14 cellular contexts compared by ENCODE assay signal in the genomic region with DNA sequence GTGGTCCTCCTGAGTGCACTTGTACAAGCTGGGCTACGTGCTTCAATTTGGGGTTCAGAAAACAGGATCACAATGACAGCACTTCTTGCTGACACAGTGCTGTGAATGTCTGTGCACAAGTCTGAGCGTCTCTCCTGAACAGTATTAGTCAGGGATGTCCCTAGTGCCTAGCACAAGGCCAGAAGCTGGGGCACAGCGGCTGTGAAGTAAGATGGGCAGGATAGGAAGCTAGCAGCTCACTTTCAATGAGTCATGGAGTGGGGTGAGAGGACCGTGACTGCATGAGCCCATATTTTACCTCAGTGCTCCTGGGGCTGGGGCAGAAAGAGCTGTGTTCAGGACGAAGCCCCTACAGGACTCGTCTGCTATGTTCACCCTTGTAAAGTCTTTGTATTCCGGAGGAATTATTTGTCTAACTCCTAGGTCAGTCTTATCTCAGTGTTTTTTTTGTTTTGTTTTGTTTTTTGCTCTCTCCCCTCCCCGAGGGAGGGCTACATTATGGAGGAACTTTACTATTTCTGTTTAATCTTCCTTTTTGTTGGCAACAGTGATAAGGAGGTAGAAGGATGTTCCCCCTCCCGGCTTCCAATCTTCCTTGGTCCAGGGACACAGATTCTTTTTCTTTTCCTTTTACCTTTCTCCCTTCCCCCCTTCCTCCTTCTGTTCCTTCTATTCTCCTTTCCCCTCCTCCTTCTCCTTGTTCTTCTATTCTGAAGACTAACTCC. TPM values are rescaled to one million over a fixed set of nuclear protein-coding genes. Genes with fewer than 3 reads are reported as not detected.
DNase-seq lines count a peak whose midpoint lies in the region; ATAC-seq, FAIRE-seq and TF ChIP-seq lines count a peak whose summit lies in the region.
"Had no signal": no experiment of that assay in that cellular context is flagged by ENCODE, and none has a peak within 500 bp of the region (broad histone marks: within the 10 kb centered on the region; RNA-seq: fewer than 3 reads in every experiment).

No MANE protein-coding gene starts in this region.

- ATAC-seq in SK-N-SH treated with all-trans-retinoic acid at 6 μM for 48 hours (peak; percentile 71), upper lobe of left lung (ENCODE audit: low FRiP score in 2 of 2) (peak in 1 of 2 donors; percentile 19)

- intact Hi-C loops in MCF 10A (cut with micrococcal nuclease) (no loop called here), breast epithelium (cut with DNase I; ENCODE audit: low total_unique reads) (no loop called here)

- WGBS in upper lobe of left lung, 2 donors, result 55 to 60% methylated on average over 9 of the region's 9 CpGs

- DNase-seq in MCF 10A (ENCODE audit: unreplicated experiment) (peak; percentile 90), breast epithelium (ENCODE audit: low spot score in 2 of 2) (no peak), glomerular visceral epithelial cell (ENCODE audit: extremely low spot score) (peak; percentile 72), upper lobe of left lung (peak in 1 of 2 donors; percentile 43), frontal cortex (ENCODE audit: low spot score in 2 of 2) (no peak), NCI-H128 (lab: John Stamatoyannopoulos, UW; ENCODE audit: unreplicated experiment) (no peak)
- no peak for DNase-seq in stimulated activated CD4-positive, alpha-beta T cell treated with anti-CD3 and anti-CD28 coated beads, Interleukin-1b, Interleukin-23, amount 100 ng/mL, for 48 hours
- DNase-seq: activated T-cell treated with anti-CD3 and anti-CD28 coated beads, Interleukin-2, amount 50 U/mL, for 24 hours; effector memory CD4-positive, alpha-beta T cell; NCI-H2029; stimulated activated CD4-positive, alpha-beta T cell treated with anti-CD3 and anti-CD28 coated beads, Interleukin-4, amount 100 ng/mL, for 24 hours; transverse colon had no signal

- no peaks in the 10 kb centered on the region for H3K36me3 Mint-ChIP-seq in MCF 10A (ENCODE audit: insufficient read depth, unreplicated experiment)

- H3K4me3 Mint-ChIP-seq in MCF 10A (ENCODE audit: unreplicated experiment), result peak overlapping the region; percentile 41
- H3K4me3 Mint-ChIP-seq: activated T-cell treated with anti-CD3 and anti-CD28 coated beads, Interleukin-2, amount 50 U/mL, for 24 hours had no signal

- H3K4me3 ChIP-seq in breast epithelium (no peak overlapping the region), upper lobe of left lung (no peak overlapping the region)
- H3K4me3 ChIP-seq: transverse colon had no signal

- no peaks in the 10 kb centered on the region for H3K27me3 Mint-ChIP-seq in MCF 10A (ENCODE audit: insufficient read depth, unreplicated experiment)

- peaks cover 27% of the 10 kb centered on the region for H3K4me1 Mint-ChIP-seq in MCF 10A (ENCODE audit: insufficient read depth, unreplicated experiment)

- H3K4me1 ChIP-seq in breast epithelium, result peaks cover 0 to 5% of the 10 kb centered on the region in 2 donors
- H3K4me1 ChIP-seq in upper lobe of left lung, result peaks cover 36 to 59% (median 54%) of the 10 kb centered on the region in 4 donors

- FAIRE-seq in frontal cortex (lab: Jason Lieb, UNC), result no peak

- H3K27ac Mint-ChIP-seq in MCF 10A (ENCODE audit: low read depth, unreplicated experiment), result peak overlapping the region; percentile 83
- H3K27ac Mint-ChIP-seq: activated T-cell treated with anti-CD3 and anti-CD28 coated beads, Interleukin-2, amount 50 U/mL, for 24 hours had no signal

- H3K36me3 ChIP-seq in breast epithelium (no peaks in the 10 kb centered on the region), upper lobe of left lung (no peaks in the 10 kb centered on the region)
- H3K36me3 ChIP-seq: transverse colon had no signal

- POLR2A ChIA-PET in MCF 10A (lab: Yijun Ruan, JAX), result interaction anchor here (0.6 to 4.5 kb wide), 12 partner anchors 11 to 749 kb away, joined by 3 to 54 read pairs (median 6); a partner anchor contains a TSS

- CTCF ChIA-PET in MCF 10A (lab: Yijun Ruan, JAX), result interaction anchor here (0.5 to 1.2 kb wide), 10 partner anchors 13 to 478 kb away, joined by 3 to 6 read pairs (median 3); a partner anchor contains a TSS

- H3K27ac ChIP-seq in breast epithelium (peak overlapping the region in 1 of 2 donors; percentile 10), upper lobe of left lung (peak overlapping the region; percentile 23 to 89 (median 59))

- TF ChIP-seq CTCF in MCF 10A (IDR thresholded peaks at IDR 0.05; ENCODE audit: unreplicated experiment), result no peak
- TF ChIP-seq CTCF in breast epithelium (IDR thresholded peaks at IDR 0.05), result no peak
- no peak for TF ChIP-seq CTCF in upper lobe of left lung (IDR thresholded peaks at IDR 0.05)

- no peak for TF ChIP-seq EP300 in upper lobe of left lung (IDR thresholded peaks at IDR 0.05)

- no peaks in the 10 kb centered on the region for H3K27me3 ChIP-seq in breast epithelium
- H3K27me3 ChIP-seq in upper lobe of left lung, result no peaks in the 10 kb centered on the region
- H3K27me3 ChIP-seq: transverse colon had no signal

- TF ChIP-seq POLR2A in breast epithelium (IDR thresholded peaks at IDR 0.05) (no peak), upper lobe of left lung (IDR thresholded peaks at IDR 0.05) (no peak)

- H3K9me3 ChIP-seq in breast epithelium (no peaks in the 10 kb centered on the region), upper lobe of left lung (no peaks in the 10 kb centered on the region)
- H3K9me3 ChIP-seq: transverse colon had no signal

- BruUV-seq in MCF 10A (replicated peaks; lab: Mats Ljungman, UMichigan), result TSS peak; percentile 47

- H3K9me3 Mint-ChIP-seq in MCF 10A (ENCODE audit: unreplicated experiment), result no peaks in the 10 kb centered on the region
- H3K9me3 Mint-ChIP-seq: activated T-cell treated with anti-CD3 and anti-CD28 coated beads, Interleukin-2, amount 50 U/mL, for 24 hours had no signal

TF ChIP-seq in SK-N-SH treated with all-trans-retinoic acid at 6 μM for 48 hours, 23 proteins besides CTCF, POLR2A, EP300 and RAD21:
- TF ChIP-seq ZNF565 (CRISPR knock-in tag; conservative IDR thresholded peaks at IDR 0.05; ENCODE audit: low read depth), result no peak
- TF ChIP-seq, protein P1, sequence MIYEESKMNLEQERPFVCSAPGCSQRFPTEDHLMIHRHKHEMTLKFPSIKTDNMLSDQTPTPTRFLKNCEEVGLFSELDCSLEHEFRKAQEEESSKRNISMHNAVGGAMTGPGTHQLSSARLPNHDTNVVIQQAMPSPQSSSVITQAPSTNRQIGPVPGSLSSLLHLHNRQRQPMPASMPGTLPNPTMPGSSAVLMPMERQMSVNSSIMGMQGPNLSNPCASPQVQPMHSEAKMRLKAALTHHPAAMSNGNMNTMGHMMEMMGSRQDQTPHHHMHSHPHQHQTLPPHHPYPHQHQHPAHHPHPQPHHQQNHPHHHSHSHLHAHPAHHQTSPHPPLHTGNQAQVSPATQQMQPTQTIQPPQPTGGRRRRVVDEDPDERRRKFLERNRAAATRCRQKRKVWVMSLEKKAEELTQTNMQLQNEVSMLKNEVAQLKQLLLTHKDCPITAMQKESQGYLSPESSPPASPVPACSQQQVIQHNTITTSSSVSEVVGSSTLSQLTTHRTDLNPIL (CRISPR knock-in tag; IDR thresholded peaks at IDR 0.05; ENCODE audit: low read depth), result no peak
- TF ChIP-seq BACH2 (CRISPR knock-in tag; IDR thresholded peaks at IDR 0.05; ENCODE audit: borderline replicate concordance), result no peak
- no peak for TF ChIP-seq CSDC2 (CRISPR knock-in tag; IDR thresholded peaks at IDR 0.05)
- TF ChIP-seq ZFP3 (CRISPR knock-in tag; IDR thresholded peaks at IDR 0.05), result no peak
- TF ChIP-seq ISL1 (CRISPR knock-in tag; IDR thresholded peaks at IDR 0.05), result no peak

RNA-seq across cellular contexts. Expression of a gene that starts 2.8 kb away (rescaled TPM):
- total RNA-seq in MCF 10A (2022) (not detected in 2 replicates), breast epithelium (10 to 100 TPM in 2 of 3 donors, 1 to 10 TPM in 1; 8.3 to 17.1 (median 11.1) TPM), upper lobe of left lung (100 to 1,000 TPM in 1 of 6 donors, 10 to 100 TPM in 5; 12.8 to 185 (median 18.1) TPM), frontal cortex (4.5 TPM)
- total RNA-seq: T-helper 1 cell treated with Interleukin-12 subunit alpha and Interleukin-12 subunit beta and Interleukin-4 antibody, amounts not matched to agents 30 ng/mL and 1 ng/mL, for 36 hours had no signal

RNA-seq across cellular contexts. Expression of a gene that starts 27.0 kb away (rescaled TPM):
- total RNA-seq in MCF 10A (2022), result 7.3 and 8.1 TPM in 2 replicates
- total RNA-seq in breast epithelium, result 10 to 100 TPM in 1 of 3 donors, 1 to 10 TPM in 2; 3.6 to 10.9 (median 7.6) TPM
- total RNA-seq in upper lobe of left lung, result 10 to 100 TPM; 15.0 to 44.6 (median 23.5) TPM
- 1.6 TPM for total RNA-seq in frontal cortex
- total RNA-seq: T-helper 1 cell treated with Interleukin-12 subunit alpha and Interleukin-12 subunit beta and Interleukin-4 antibody, amounts not matched to agents 30 ng/mL and 1 ng/mL, for 36 hours had no signal

Comparison
In these comparisons a context has a peak if more than half of its experiments do, and no peak if none do; other contexts are left out.
1. DNase-seq: peak in MCF 10A (single experiment) and glomerular visceral epithelial cell (single experiment); none in breast epithelium (0 of 2), stimulated activated CD4-positive, alpha-beta T cell treated with anti-CD3 and anti-CD28 coated beads, Interleukin-1b, Interleukin-23, amount 100 ng/mL, for 48 hours (single experiment), frontal cortex (0 of 2) and NCI-H128 (single experiment).